8 cellular contexts compared by ENCODE assay signal in the genomic region with DNA sequence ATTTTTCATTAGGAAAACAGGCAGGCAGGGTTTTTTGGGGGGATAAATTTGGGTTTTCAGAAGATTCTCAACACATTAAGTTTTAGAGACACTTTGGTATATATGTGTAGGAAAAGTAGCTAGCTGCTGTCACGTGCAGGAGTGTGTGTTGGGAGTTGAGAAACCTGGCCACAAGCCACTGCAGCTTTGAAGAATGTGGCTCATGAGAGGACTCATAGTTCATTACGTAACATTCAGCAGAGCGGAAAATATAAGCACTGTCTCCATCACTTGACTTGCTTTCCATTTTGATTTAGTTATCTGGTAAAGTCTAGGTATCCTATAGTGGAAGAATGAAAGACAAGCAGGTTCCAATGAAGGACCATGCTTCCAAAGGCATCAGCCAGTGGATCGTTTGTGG.
DNase-seq lines count a peak whose midpoint lies in the region; ATAC-seq lines count a peak whose summit lies in the region.

No MANE protein-coding gene starts in this region.

- ATAC-seq in HG02885 (IDR thresholded peaks at IDR 0.05; ENCODE audit: poor library complexity, unreplicated experiment) (peak; percentile 63), HG02970 (IDR thresholded peaks at IDR 0.05; ENCODE audit: low FRiP score, unreplicated experiment) (no peak)

- peak overlapping the region; percentile 19 for H3K4me2 ChIP-seq in BLaER1

- H3K4me1 ChIP-seq in BLaER1: peaks cover 52% of the 10 kb centered on the region

- H3K9ac ChIP-seq in BLaER1: no peak overlapping the region

- peaks cover 75% of the 10 kb centered on the region for H4K20me1 ChIP-seq in BLaER1

- no peaks in the 10 kb centered on the region for H3K9me3 ChIP-seq in BLaER1

- H3K27me3 ChIP-seq in BLaER1: no peaks in the 10 kb centered on the region

- H3K36me3 ChIP-seq in BLaER1: no peaks in the 10 kb centered on the region; the same call in 1 of the 2 replicates

- no peak overlapping the region for H3K4me3 ChIP-seq in BLaER1

- DNase-seq in activated CD4-positive, alpha-beta T cell treated with anti-CD3 and anti-CD28 coated beads, Interleukin-2, amount 50 U/mL, for 1 hour: peak; percentile 43
- DNase-seq in glomerular visceral epithelial cell (ENCODE audit: extremely low spot score) (peak; percentile 75), iPS-NIHi11 (ENCODE audit: low spot score) (no peak), COLO668 (lab: John Stamatoyannopoulos, UW; ENCODE audit: unreplicated experiment) (no peak)
- DNase-seq in stimulated activated CD4-positive, alpha-beta T cell treated with anti-CD3 and anti-CD28 coated beads, Interleukin-12 subunit alpha, Interleukin-12 subunit beta, amount 100 ng/mL, for 4 hours: peak; percentile 11

- H3K27ac ChIP-seq in BLaER1: no peak overlapping the region

Comparison
In these comparisons a context has a peak if more than half of its experiments do, and no peak if none do; other contexts are left out.
1. DNase-seq: peak in activated CD4-positive, alpha-beta T cell treated with anti-CD3 and anti-CD28 coated beads, Interleukin-2, amount 50 U/mL, for 1 hour (single experiment), glomerular visceral epithelial cell (single experiment) and stimulated activated CD4-positive, alpha-beta T cell treated with anti-CD3 and anti-CD28 coated beads, Interleukin-12 subunit alpha, Interleukin-12 subunit beta, amount 100 ng/mL, for 4 hours (single experiment); none in iPS-NIHi11 (single experiment) and COLO668 (single experiment).